ENCODE assay signal across 8 cellular contexts in genomic region chr16:20900299-20901067, GRCh38. TPM values are rescaled to one million over a fixed set of nuclear protein-coding genes. Genes with fewer than 3 reads are reported as not detected.
DNase-seq lines count a peak whose midpoint lies in the region; ATAC-seq and TF ChIP-seq lines count a peak whose summit lies in the region.

TSS of gene DCUN1D3 (minus strand) at chr16:20900358. CDS start at chr16:20862538, 37,820 bp downstream.
TSS of gene LYRM1 (plus strand) at chr16:20900771. CDS start at chr16:20915556, 14,785 bp downstream.

- peaks cover 65% of the 10 kb centered on the region for H3K4me1 ChIP-seq in PC-9 (replicated peaks; ENCODE audit: insufficient read depth)
- peaks cover 22 to 23% of the 10 kb centered on the region in 2 donors for H3K4me1 ChIP-seq in mucosa of rectum (ENCODE audit: control insufficient read depth in 2 of 2, insufficient read depth in 2 of 2, low read length in 2 of 2)

- TF ChIP-seq CTCF in PC-9 (conservative IDR thresholded peaks at IDR 0.05), result no peak

- H3K79me2 ChIP-seq in PC-9 (ENCODE audit: low read depth), result peaks cover 82% of the 10 kb centered on the region

- H3K27ac ChIP-seq in PC-9 (peak within 1 kb of the TSS; percentile 99), mucosa of rectum (ENCODE audit: low read depth in 2 of 2, low read length in 2 of 2) (peak within 1 kb of the TSS; percentile 95)

- H4K20me1 ChIP-seq in PC-9 (ENCODE audit: insufficient read depth), result peaks cover 1% of the 10 kb centered on the region; the same call in 1 of the 2 replicates

- H3K9ac ChIP-seq in mucosa of rectum (ENCODE audit: low read depth in 1 of 2, low read length in 2 of 2), result peak within 1 kb of the TSS; percentile 90 to 92

- POLR2A ChIA-PET in PC-9 (lab: Charles Lee; ENCODE audit: unreplicated experiment), result interaction anchor here (0.5 to 0.9 kb wide), 12 partner anchors 19 to 288 kb away, joined by 3 to 26 read pairs (median 6); no protein-coding TSS in a partner anchor

- no TSS peak for BruUV-seq in PC-9 (replicated peaks; lab: Mats Ljungman, UMichigan)

- H3K27me3 ChIP-seq in PC-9 (ENCODE audit: insufficient read depth, low read depth) (no peaks in the 10 kb centered on the region), mucosa of rectum (ENCODE audit: control insufficient read depth in 2 of 2, insufficient read depth in 2 of 2, low read length in 2 of 2) (no peaks in the 10 kb centered on the region)

- DNase-seq in DMS 273 (lab: John Stamatoyannopoulos, UW; ENCODE audit: unreplicated experiment) (peak; percentile 98), PC-9 (peak; percentile 90 to 94), erythroblast (lab: John Stamatoyannopoulos, UW) (peak; percentile 97)
- DNase-seq in Jurkat, Clone E6-1 (ENCODE audit: low read depth, low spot score), result peak; percentile 95
- peak; percentile 86 for DNase-seq in activated T-cell treated with anti-CD3 and anti-CD28 coated beads, Interleukin-2, amount 50 U/mL, for 1 hour
- peak; percentile 95 for DNase-seq in stimulated activated CD8-positive, alpha-beta memory T cell treated with anti-CD3 and anti-CD28 coated beads, Interleukin-4, amount 100 ng/mL, for 48 hours

- peak within 1 kb of the TSS; percentile 91 for H3K4me3 ChIP-seq in Jurkat, Clone E6-1 (ENCODE audit: low read length)
- H3K4me3 ChIP-seq in PC-9 (peak within 1 kb of the TSS; percentile 84), mucosa of rectum (ENCODE audit: low read length in 2 of 2) (peak within 1 kb of the TSS; percentile 92 to 98)

- peak within 1 kb of the TSS; percentile 66 for H2AFZ ChIP-seq in PC-9

- H3K36me3 ChIP-seq in PC-9 (ENCODE audit: low read depth) (peaks cover 28% of the 10 kb centered on the region; the same call in 1 of the 2 replicates), mucosa of rectum (ENCODE audit: control insufficient read depth in 2 of 2, insufficient read depth in 2 of 2, low read length in 2 of 2) (peaks cover 0 to 8% of the 10 kb centered on the region in 2 donors)

- CTCF ChIA-PET in PC-9 (lab: Charles Lee), result no interaction called here

- H3F3A ChIP-seq in PC-9 (ENCODE audit: insufficient read depth, low read depth), result peaks cover 46% of the 10 kb centered on the region

- H3K9me3 ChIP-seq in PC-9 (ENCODE audit: insufficient read depth, low read depth), result no peaks in the 10 kb centered on the region
- no peaks in the 10 kb centered on the region for H3K9me3 ChIP-seq in mucosa of rectum (ENCODE audit: control insufficient read depth in 2 of 2, low read length in 2 of 2)

- peak; percentile 76 for ATAC-seq in GM21529 (IDR thresholded peaks at IDR 0.05; ENCODE audit: unreplicated experiment)

- TF ChIP-seq POLR2A in erythroblast (IDR thresholded peaks at IDR 0.05; ENCODE audit: low read length), result peak; percentile 87

- intact Hi-C loops in PC-9 (cut with micrococcal nuclease; ENCODE audit: unreplicated experiment), result loop anchor here (1.0 to 5.0 kb wide), 5 partner anchors 11 to 402 kb away; partner anchors contain the start of genes ERI2 and REXO5

- H3K4me2 ChIP-seq in PC-9, result peak within 1 kb of the TSS; percentile 96

- no peaks in the 10 kb centered on the region for H3K9me2 ChIP-seq in PC-9 (ENCODE audit: insufficient read depth)

RNA-seq across cellular contexts. Expression of gene DCUN1D3, which starts in this region (rescaled TPM):
- polyA plus RNA-seq in Jurkat, Clone E6-1 (2012; ENCODE audit: insufficient read depth, insufficient read length), result 2.1 TPM
- total RNA-seq in PC-9 (2021), result 11.8 and 14.6 TPM in 2 replicates

RNA-seq across cellular contexts. Expression of gene LYRM1, which starts in this region (rescaled TPM):
- polyA plus RNA-seq in Jurkat, Clone E6-1 (2012; ENCODE audit: insufficient read depth, insufficient read length), result 29.9 TPM
- total RNA-seq in PC-9 (2021), result 32.2 and 51.7 TPM in 2 replicates

Comparison
In these comparisons a context has a peak if more than half of its experiments do, and no peak if none do; other contexts are left out.
1. Peak in every context shown above with its lines: DNase-seq, ATAC-seq, H3K4me3 ChIP-seq and H3K27ac ChIP-seq.